ENCODE assay signal across 1 cellular context in the genomic region with DNA sequence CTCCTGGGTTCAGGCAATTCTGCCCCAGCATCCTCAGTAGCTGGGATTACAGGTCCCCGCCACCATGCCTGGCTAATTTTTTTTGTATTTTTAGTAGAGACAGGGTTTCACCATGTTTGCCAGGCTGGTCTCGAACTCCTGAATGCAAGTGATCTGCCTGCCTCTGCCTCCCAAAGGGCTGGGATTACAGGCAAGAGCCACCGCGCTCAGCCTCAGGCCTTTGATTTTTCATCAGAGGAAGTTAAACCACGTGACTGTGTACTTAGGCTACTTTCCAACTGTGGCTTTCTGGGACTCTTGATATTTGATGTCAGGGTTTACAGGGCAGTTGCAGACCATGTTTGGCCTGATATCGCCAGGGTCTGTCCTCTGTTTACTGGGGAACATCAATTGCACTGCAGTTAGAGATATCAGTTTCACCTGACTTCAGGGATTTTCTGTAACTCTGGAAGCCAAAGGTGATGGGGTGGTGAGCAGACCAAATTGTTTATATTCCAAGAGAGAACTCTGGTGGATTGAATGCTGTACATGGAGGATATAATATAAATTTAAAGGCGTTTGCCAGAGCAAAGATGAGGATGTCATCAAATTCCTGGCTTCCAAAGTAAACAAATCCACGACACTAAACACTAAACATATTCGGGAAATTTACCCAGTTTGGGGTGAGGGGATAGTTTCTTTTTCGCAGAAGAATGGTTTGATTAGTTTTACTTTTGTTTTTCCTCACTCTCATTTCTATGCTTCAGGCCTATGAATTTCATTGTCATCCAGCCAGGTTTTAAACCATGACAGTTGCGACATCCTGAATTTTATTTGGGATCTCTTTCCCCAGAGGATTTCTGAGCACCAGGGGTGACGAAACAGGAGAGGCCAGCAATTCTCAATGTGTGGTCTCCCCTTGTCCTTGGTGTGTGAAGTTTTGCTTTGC.
TF ChIP-seq lines count a peak whose summit lies in the region.

No MANE protein-coding gene starts in this region.

TF ChIP-seq in HepG2, 621 proteins besides CTCF, POLR2A, EP300 and RAD21 (continued from another document and continues in another):
- TF ChIP-seq ELF4 (CRISPR knock-in tag; IDR thresholded peaks at IDR 0.05; ENCODE audit: borderline replicate concordance) (peak; percentile 83; the same call in 1 of the 2 replicates), NKX3-1 (CRISPR knock-in tag; IDR thresholded peaks at IDR 0.05) (peak; percentile 35; the same call in 1 of the 2 replicates), NFYC (CRISPR knock-in tag; IDR thresholded peaks at IDR 0.05) (no peak), SMC3 (IDR thresholded peaks at IDR 0.05; ENCODE audit: low read length) (peak; percentile 27), ZNF33A (CRISPR knock-in tag; IDR thresholded peaks at IDR 0.05; ENCODE audit: borderline replicate concordance) (peak; percentile 67; the same call in 1 of the 2 replicates), NFRKB (IDR thresholded peaks at IDR 0.05) (no peak), ZNF142 (CRISPR knock-in tag; IDR thresholded peaks at IDR 0.05) (no peak), GABPB1 (CRISPR knock-in tag; IDR thresholded peaks at IDR 0.05) (peak; percentile 57), NCOA1 (CRISPR knock-in tag; IDR thresholded peaks at IDR 0.05) (no peak), ATF7 (IDR thresholded peaks at IDR 0.05) (no peak), ATF7 (CRISPR knock-in tag; IDR thresholded peaks at IDR 0.05) (no peak; the same call in 1 of the 2 replicates), ZNF280B (CRISPR knock-in tag; IDR thresholded peaks at IDR 0.05; ENCODE audit: borderline replicate concordance) (no peak), PRMT3 (CRISPR knock-in tag; IDR thresholded peaks at IDR 0.05; ENCODE audit: borderline replicate concordance, low read depth) (no peak), ASH2L (IDR thresholded peaks at IDR 0.05; ENCODE audit: insufficient read length, low read depth, low read length) (peak; percentile 84), CHCHD3 (CRISPR knock-in tag; IDR thresholded peaks at IDR 0.05) (no peak), RELA (CRISPR knock-in tag; IDR thresholded peaks at IDR 0.05) (no peak), NR2F2 (IDR thresholded peaks at IDR 0.05; ENCODE audit: borderline replicate concordance, low read depth) (no peak), SATB2 (CRISPR knock-in tag; IDR thresholded peaks at IDR 0.05) (no peak)
- TF ChIP-seq, protein P1, sequence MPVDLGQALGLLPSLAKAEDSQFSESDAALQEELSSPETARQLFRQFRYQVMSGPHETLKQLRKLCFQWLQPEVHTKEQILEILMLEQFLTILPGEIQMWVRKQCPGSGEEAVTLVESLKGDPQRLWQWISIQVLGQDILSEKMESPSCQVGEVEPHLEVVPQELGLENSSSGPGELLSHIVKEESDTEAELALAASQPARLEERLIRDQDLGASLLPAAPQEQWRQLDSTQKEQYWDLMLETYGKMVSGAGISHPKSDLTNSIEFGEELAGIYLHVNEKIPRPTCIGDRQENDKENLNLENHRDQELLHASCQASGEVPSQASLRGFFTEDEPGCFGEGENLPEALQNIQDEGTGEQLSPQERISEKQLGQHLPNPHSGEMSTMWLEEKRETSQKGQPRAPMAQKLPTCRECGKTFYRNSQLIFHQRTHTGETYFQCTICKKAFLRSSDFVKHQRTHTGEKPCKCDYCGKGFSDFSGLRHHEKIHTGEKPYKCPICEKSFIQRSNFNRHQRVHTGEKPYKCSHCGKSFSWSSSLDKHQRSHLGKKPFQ (CRISPR knock-in tag; IDR thresholded peaks at IDR 0.05; ENCODE audit: insufficient replicate concordance), result no peak
- TF ChIP-seq, protein P2, sequence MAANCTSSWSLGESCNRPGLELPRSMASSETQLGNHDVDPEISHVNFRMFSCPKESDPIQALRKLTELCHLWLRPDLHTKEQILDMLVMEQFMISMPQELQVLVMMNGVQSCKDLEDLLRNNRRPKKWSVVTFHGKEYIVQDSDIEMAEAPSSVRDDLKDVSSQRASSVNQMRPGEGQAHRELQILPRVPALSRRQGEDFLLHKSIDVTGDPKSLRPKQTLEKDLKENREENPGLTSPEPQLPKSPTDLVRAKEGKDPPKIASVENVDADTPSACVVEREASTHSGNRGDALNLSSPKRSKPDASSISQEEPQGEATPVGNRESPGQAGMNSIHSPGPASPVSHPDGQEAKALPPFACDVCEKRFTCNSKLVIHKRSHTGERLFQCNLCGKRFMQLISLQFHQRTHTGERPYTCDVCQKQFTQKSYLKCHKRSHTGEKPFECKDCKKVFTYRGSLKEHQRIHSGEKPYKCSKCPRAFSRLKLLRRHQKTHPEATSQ (CRISPR knock-in tag; IDR thresholded peaks at IDR 0.05; ENCODE audit: borderline replicate concordance), result no peak
- TF ChIP-seq, protein P3, sequence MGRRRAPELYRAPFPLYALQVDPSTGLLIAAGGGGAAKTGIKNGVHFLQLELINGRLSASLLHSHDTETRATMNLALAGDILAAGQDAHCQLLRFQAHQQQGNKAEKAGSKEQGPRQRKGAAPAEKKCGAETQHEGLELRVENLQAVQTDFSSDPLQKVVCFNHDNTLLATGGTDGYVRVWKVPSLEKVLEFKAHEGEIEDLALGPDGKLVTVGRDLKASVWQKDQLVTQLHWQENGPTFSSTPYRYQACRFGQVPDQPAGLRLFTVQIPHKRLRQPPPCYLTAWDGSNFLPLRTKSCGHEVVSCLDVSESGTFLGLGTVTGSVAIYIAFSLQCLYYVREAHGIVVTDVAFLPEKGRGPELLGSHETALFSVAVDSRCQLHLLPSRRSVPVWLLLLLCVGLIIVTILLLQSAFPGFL (CRISPR knock-in tag; IDR thresholded peaks at IDR 0.05), result no peak
- TF ChIP-seq, protein P4, sequence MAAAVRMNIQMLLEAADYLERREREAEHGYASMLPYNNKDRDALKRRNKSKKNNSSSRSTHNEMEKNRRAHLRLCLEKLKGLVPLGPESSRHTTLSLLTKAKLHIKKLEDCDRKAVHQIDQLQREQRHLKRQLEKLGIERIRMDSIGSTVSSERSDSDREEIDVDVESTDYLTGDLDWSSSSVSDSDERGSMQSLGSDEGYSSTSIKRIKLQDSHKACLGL (CRISPR knock-in tag; IDR thresholded peaks at IDR 0.05), result no peak
- TF ChIP-seq, protein P5, sequence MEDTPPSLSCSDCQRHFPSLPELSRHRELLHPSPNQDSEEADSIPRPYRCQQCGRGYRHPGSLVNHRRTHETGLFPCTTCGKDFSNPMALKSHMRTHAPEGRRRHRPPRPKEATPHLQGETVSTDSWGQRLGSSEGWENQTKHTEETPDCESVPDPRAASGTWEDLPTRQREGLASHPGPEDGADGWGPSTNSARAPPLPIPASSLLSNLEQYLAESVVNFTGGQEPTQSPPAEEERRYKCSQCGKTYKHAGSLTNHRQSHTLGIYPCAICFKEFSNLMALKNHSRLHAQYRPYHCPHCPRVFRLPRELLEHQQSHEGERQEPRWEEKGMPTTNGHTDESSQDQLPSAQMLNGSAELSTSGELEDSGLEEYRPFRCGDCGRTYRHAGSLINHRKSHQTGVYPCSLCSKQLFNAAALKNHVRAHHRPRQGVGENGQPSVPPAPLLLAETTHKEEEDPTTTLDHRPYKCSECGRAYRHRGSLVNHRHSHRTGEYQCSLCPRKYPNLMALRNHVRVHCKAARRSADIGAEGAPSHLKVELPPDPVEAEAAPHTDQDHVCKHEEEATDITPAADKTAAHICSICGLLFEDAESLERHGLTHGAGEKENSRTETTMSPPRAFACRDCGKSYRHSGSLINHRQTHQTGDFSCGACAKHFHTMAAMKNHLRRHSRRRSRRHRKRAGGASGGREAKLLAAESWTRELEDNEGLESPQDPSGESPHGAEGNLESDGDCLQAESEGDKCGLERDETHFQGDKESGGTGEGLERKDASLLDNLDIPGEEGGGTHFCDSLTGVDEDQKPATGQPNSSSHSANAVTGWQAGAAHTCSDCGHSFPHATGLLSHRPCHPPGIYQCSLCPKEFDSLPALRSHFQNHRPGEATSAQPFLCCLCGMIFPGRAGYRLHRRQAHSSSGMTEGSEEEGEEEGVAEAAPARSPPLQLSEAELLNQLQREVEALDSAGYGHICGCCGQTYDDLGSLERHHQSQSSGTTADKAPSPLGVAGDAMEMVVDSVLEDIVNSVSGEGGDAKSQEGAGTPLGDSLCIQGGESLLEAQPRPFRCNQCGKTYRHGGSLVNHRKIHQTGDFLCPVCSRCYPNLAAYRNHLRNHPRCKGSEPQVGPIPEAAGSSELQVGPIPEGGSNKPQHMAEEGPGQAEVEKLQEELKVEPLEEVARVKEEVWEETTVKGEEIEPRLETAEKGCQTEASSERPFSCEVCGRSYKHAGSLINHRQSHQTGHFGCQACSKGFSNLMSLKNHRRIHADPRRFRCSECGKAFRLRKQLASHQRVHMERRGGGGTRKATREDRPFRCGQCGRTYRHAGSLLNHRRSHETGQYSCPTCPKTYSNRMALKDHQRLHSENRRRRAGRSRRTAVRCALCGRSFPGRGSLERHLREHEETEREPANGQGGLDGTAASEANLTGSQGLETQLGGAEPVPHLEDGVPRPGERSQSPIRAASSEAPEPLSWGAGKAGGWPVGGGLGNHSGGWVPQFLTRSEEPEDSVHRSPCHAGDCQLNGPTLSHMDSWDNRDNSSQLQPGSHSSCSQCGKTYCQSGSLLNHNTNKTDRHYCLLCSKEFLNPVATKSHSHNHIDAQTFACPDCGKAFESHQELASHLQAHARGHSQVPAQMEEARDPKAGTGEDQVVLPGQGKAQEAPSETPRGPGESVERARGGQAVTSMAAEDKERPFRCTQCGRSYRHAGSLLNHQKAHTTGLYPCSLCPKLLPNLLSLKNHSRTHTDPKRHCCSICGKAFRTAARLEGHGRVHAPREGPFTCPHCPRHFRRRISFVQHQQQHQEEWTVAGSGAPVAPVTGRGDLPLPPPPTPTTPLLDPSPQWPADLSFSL (CRISPR knock-in tag; IDR thresholded peaks at IDR 0.05), result no peak
- TF ChIP-seq, protein P6, sequence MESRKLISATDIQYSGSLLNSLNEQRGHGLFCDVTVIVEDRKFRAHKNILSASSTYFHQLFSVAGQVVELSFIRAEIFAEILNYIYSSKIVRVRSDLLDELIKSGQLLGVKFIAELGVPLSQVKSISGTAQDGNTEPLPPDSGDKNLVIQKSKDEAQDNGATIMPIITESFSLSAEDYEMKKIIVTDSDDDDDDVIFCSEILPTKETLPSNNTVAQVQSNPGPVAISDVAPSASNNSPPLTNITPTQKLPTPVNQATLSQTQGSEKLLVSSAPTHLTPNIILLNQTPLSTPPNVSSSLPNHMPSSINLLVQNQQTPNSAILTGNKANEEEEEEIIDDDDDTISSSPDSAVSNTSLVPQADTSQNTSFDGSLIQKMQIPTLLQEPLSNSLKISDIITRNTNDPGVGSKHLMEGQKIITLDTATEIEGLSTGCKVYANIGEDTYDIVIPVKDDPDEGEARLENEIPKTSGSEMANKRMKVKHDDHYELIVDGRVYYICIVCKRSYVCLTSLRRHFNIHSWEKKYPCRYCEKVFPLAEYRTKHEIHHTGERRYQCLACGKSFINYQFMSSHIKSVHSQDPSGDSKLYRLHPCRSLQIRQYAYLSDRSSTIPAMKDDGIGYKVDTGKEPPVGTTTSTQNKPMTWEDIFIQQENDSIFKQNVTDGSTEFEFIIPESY (CRISPR knock-in tag; IDR thresholded peaks at IDR 0.05), result 0 out of 2 replicates have a peak, but pooled peaks have one; percentile 21
